27 cellular contexts compared by ENCODE assay signal in the genomic region with DNA sequence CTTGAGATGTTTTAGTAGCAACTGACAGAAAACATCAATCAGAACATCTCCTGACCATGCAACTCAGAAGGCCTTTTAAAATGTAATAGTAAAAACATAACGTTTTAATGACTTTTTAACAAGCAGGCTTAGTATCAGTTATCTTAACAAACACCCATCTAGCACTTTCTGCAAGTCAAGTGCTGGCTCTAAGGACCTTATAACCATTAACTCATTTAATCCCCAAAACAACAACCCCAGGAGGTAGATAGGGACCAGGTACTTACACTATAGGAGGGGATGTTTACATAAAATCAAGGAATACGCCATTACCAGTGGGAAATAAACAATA. TPM values are rescaled to one million over a fixed set of nuclear protein-coding genes. Genes with fewer than 3 reads are reported as not detected.
"Had no signal": no experiment of that assay in that cellular context is flagged by ENCODE, and none has a peak within 500 bp of the region (broad histone marks: within the 10 kb centered on the region; RNA-seq: fewer than 3 reads in every experiment).

No MANE protein-coding gene starts in this region.

- H3K4me3 Mint-ChIP-seq: activated naive CD4-positive, alpha-beta T cell treated with anti-CD3 and anti-CD28 coated beads for 36 hours; activated naive CD8-positive, alpha-beta T cell treated with anti-CD3 and anti-CD28 coated beads, Interleukin-2, amount 10 ng/mL, durations not matched to agents 7 days and 5 days; natural killer cell had no signal

- H3K36me3 ChIP-seq: esophagus squamous epithelium, gastroesophageal sphincter, thoracic aorta, vagina had no signal

- H3K36me3 Mint-ChIP-seq: activated naive CD8-positive, alpha-beta T cell treated with anti-CD3 and anti-CD28 coated beads, Interleukin-2, amount 10 ng/mL, durations not matched to agents 7 days and 5 days; natural killer cell had no signal

- FAIRE-seq: bronchial epithelial cell, islet of Langerhans had no signal

- H3K27me3 ChIP-seq: esophagus squamous epithelium, gastroesophageal sphincter, vagina had no signal

- H3K4me3 ChIP-seq: coronary artery, esophagus squamous epithelium, gastroesophageal sphincter, thoracic aorta, vagina had no signal

- DNase-seq: activated CD4-positive, alpha-beta T cell treated with anti-CD3 and anti-CD28 coated beads for 4 hours; activated CD4-positive, alpha-beta T cell treated with anti-CD3 and anti-CD28 coated beads, Interleukin-2, amount 50 U/mL, for 48 hours; activated CD4-positive, CD25-positive, alpha-beta regulatory T cell; activated effector memory CD4-positive, alpha-beta T cell treated with Interleukin-2 at 50 U/mL for 16 hours; activated naive CD4-positive, alpha-beta T cell treated with anti-CD3 and anti-CD28 coated beads for 36 hours; activated naive CD8-positive, alpha-beta T cell treated with anti-CD3 and anti-CD28 coated beads, Interleukin-2, amount 10 ng/mL, durations not matched to agents 7 days and 5 days; activated T-cell treated with anti-CD3 and anti-CD28 coated beads, Interleukin-2, amount 50 U/mL, for 48 hours; amniotic stem cell; cerebellar nuclear complex; esophagus squamous epithelium; head of caudate nucleus; left ventricle myocardium superior; mammary epithelial cell; midbrain; natural killer cell; retina; stimulated activated CD4-positive, alpha-beta T cell treated with anti-CD3 and anti-CD28 coated beads, Interleukin-2, amount 100 ng/mL, for 48 hours; stimulated activated CD8-positive, alpha-beta memory T cell treated with anti-CD3 and anti-CD28 coated beads, Interleukin-4, amount 100 ng/mL, for 48 hours; stimulated activated naive CD4-positive, alpha-beta T cell had no signal

- ATAC-seq: gastroesophageal sphincter, left ventricle myocardium superior, natural killer cell had no signal

- H3K9me3 ChIP-seq: esophagus squamous epithelium, gastroesophageal sphincter, thoracic aorta, vagina had no signal

- H3K27ac ChIP-seq: coronary artery, esophagus squamous epithelium, gastroesophageal sphincter, thoracic aorta, vagina had no signal

- H3K9me3 Mint-ChIP-seq: activated naive CD4-positive, alpha-beta T cell treated with anti-CD3 and anti-CD28 coated beads for 36 hours; activated naive CD8-positive, alpha-beta T cell treated with anti-CD3 and anti-CD28 coated beads, Interleukin-2, amount 10 ng/mL, durations not matched to agents 7 days and 5 days; natural killer cell; type B pancreatic cell had no signal

- H3K27ac Mint-ChIP-seq: activated naive CD4-positive, alpha-beta T cell treated with anti-CD3 and anti-CD28 coated beads for 36 hours; natural killer cell; progenitor cell of endocrine pancreas; type B pancreatic cell had no signal

RNA-seq across cellular contexts. Expression of gene ROR2, which starts 41.8 kb away (rescaled TPM):
- total RNA-seq: activated naive CD4-positive, alpha-beta T cell treated with anti-CD3 and anti-CD28 coated beads for 36 hours had no signal
